In the genomic region with DNA sequence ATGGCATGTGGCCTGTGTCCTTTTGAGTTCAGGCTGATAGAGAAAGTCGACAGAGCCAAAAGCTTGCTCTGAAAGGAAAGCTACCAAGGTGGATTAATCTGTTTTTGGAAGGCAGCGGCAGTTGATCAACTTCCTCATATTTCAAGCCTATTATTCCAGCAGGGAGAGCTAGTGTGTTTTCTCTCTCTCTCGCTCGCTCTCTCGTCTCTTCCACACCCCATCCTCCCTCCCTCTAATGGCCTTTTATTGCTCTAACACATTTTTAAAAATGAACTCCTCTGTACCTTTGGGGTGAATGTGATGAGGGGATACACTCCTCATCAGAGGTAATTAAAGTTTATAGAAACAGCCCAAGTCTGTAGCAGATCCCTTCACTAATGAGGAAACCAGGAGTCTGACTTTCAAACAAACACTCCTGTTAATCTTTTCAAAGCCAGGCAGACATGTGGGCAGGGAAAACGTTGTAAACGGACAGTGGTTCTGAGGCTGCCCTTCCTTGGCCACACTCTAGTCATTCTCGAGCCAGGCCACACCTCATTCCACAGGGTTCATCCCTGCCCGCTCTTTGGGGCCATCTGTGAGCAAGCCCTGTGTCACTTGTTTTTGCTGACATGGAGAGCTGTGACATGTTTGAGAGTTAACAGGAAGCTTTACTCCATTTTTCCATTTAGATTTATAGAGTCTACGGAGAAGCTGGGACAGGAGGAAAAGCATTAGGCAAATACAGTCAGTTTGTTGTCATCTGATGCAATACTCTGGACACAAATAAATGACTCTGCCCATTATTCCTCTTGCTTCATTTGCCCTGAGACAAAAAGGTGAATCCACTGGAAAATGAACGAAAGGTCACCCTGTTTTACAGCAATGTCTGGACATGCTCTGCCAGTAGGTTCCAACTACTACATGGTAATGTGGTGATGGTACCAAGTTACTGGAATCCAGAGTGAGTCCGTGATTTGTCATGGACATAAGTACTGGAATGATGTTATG, we compare ENCODE assay signal across 1 cellular context.
TF ChIP-seq lines count a peak whose summit lies in the region.

No MANE protein-coding gene starts in this region.

TF ChIP-seq in HepG2, 621 proteins besides CTCF, POLR2A, EP300 and RAD21 (continued from another document and continues in another):
- peak; percentile 29; the same call in 1 of the 2 replicates for TF ChIP-seq CREM (IDR thresholded peaks at IDR 0.05)
- TF ChIP-seq CREM (CRISPR knock-in tag; IDR thresholded peaks at IDR 0.05) = no peak
- TF ChIP-seq SALL1 (CRISPR knock-in tag; IDR thresholded peaks at IDR 0.05) = peak; percentile 30; the same call in 1 of the 2 replicates
- TF ChIP-seq AGO1 (IDR thresholded peaks at IDR 0.05; ENCODE audit: low read depth, low read length, poor library complexity, severe bottlenecking) = no peak
- TF ChIP-seq ZFP36 (IDR thresholded peaks at IDR 0.05; ENCODE audit: borderline replicate concordance, low read depth, low read length, partially characterized antibody) = no peak
- no peak for TF ChIP-seq NFRKB (IDR thresholded peaks at IDR 0.05)
- TF ChIP-seq, protein P1, sequence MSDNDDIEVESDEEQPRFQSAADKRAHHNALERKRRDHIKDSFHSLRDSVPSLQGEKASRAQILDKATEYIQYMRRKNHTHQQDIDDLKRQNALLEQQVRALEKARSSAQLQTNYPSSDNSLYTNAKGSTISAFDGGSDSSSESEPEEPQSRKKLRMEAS (IDR thresholded peaks at IDR 0.05) = peak; percentile 28; the same call in 1 of the 2 replicates
- TF ChIP-seq NFE2L2 (IDR thresholded peaks at IDR 0.05; ENCODE audit: low read length) = 0 out of 2 replicates have a peak, but pooled peaks have one; percentile 13
- no peak for TF ChIP-seq NONO (IDR thresholded peaks at IDR 0.05)
- TF ChIP-seq NONO (CRISPR knock-in tag; conservative IDR thresholded peaks at IDR 0.05) = no peak
- TF ChIP-seq, protein P2, sequence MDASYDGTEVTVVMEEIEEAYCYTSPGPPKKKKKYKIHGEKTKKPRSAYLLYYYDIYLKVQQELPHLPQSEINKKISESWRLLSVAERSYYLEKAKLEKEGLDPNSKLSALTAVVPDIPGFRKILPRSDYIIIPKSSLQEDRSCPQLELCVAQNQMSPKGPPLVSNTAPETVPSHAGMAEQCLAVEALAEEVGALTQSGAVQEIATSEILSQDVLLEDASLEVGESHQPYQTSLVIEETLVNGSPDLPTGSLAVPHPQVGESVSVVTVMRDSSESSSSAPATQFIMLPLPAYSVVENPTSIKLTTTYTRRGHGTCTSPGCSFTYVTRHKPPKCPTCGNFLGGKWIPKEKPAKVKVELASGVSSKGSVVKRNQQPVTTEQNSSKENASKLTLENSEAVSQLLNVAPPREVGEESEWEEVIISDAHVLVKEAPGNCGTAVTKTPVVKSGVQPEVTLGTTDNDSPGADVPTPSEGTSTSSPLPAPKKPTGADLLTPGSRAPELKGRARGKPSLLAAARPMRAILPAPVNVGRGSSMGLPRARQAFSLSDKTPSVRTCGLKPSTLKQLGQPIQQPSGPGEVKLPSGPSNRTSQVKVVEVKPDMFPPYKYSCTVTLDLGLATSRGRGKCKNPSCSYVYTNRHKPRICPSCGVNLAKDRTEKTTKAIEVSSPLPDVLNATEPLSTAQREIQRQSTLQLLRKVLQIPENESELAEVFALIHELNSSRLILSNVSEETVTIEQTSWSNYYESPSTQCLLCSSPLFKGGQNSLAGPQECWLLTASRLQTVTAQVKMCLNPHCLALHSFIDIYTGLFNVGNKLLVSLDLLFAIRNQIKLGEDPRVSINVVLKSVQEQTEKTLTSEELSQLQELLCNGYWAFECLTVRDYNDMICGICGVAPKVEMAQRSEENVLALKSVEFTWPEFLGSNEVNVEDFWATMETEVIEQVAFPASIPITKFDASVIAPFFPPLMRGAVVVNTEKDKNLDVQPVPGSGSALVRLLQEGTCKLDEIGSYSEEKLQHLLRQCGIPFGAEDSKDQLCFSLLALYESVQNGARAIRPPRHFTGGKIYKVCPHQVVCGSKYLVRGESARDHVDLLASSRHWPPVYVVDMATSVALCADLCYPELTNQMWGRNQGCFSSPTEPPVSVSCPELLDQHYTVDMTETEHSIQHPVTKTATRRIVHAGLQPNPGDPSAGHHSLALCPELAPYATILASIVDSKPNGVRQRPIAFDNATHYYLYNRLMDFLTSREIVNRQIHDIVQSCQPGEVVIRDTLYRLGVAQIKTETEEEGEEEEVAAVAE (CRISPR knock-in tag; IDR thresholded peaks at IDR 0.05; ENCODE audit: borderline replicate concordance) = no peak
- TF ChIP-seq, protein P3, sequence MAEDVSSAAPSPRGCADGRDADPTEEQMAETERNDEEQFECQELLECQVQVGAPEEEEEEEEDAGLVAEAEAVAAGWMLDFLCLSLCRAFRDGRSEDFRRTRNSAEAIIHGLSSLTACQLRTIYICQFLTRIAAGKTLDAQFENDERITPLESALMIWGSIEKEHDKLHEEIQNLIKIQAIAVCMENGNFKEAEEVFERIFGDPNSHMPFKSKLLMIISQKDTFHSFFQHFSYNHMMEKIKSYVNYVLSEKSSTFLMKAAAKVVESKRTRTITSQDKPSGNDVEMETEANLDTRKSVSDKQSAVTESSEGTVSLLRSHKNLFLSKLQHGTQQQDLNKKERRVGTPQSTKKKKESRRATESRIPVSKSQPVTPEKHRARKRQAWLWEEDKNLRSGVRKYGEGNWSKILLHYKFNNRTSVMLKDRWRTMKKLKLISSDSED (CRISPR knock-in tag; IDR thresholded peaks at IDR 0.05) = no peak
- TF ChIP-seq, protein P4, sequence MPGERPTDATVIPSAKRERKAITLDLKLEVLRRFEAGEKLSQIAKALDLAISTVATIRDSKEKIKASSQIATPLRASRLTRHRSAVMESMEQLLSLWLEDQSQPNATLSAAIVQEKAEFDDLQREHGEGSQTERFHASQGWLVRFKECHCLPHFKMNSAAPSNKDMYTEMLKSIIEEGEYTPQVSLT (CRISPR knock-in tag; IDR thresholded peaks at IDR 0.05; ENCODE audit: borderline replicate concordance, low read depth) = no peak
- TF ChIP-seq ZMYM4 (CRISPR knock-in tag; IDR thresholded peaks at IDR 0.05) = 0 out of 2 replicates have a peak, but pooled peaks have one; percentile 21
- TF ChIP-seq RARA (CRISPR knock-in tag; IDR thresholded peaks at IDR 0.05) = peak; percentile 59
- TF ChIP-seq, protein P5, sequence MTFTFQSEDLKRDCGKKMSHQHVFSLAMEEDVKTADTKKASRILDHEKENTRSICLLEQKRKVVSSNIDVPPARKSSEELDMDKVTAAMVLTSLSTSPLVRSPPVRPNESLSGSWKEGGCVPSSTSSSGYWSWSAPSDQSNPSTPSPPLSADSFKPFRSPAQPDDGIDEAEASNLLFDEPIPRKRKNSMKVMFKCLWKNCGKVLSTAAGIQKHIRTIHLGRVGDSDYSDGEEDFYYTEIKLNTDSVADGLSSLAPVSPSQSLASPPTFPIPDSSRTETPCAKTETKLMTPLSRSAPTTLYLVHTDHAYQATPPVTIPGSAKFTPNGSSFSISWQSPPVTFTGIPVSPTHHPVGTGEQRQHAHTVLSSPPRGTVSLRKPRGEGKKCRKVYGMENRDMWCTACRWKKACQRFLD (CRISPR knock-in tag; IDR thresholded peaks at IDR 0.05; ENCODE audit: borderline replicate concordance) = no peak
- 0 out of 2 replicates have a peak, but pooled peaks have one; percentile 28 for TF ChIP-seq TBX2 (CRISPR knock-in tag; IDR thresholded peaks at IDR 0.05; ENCODE audit: borderline replicate concordance)
- TF ChIP-seq, protein P6, sequence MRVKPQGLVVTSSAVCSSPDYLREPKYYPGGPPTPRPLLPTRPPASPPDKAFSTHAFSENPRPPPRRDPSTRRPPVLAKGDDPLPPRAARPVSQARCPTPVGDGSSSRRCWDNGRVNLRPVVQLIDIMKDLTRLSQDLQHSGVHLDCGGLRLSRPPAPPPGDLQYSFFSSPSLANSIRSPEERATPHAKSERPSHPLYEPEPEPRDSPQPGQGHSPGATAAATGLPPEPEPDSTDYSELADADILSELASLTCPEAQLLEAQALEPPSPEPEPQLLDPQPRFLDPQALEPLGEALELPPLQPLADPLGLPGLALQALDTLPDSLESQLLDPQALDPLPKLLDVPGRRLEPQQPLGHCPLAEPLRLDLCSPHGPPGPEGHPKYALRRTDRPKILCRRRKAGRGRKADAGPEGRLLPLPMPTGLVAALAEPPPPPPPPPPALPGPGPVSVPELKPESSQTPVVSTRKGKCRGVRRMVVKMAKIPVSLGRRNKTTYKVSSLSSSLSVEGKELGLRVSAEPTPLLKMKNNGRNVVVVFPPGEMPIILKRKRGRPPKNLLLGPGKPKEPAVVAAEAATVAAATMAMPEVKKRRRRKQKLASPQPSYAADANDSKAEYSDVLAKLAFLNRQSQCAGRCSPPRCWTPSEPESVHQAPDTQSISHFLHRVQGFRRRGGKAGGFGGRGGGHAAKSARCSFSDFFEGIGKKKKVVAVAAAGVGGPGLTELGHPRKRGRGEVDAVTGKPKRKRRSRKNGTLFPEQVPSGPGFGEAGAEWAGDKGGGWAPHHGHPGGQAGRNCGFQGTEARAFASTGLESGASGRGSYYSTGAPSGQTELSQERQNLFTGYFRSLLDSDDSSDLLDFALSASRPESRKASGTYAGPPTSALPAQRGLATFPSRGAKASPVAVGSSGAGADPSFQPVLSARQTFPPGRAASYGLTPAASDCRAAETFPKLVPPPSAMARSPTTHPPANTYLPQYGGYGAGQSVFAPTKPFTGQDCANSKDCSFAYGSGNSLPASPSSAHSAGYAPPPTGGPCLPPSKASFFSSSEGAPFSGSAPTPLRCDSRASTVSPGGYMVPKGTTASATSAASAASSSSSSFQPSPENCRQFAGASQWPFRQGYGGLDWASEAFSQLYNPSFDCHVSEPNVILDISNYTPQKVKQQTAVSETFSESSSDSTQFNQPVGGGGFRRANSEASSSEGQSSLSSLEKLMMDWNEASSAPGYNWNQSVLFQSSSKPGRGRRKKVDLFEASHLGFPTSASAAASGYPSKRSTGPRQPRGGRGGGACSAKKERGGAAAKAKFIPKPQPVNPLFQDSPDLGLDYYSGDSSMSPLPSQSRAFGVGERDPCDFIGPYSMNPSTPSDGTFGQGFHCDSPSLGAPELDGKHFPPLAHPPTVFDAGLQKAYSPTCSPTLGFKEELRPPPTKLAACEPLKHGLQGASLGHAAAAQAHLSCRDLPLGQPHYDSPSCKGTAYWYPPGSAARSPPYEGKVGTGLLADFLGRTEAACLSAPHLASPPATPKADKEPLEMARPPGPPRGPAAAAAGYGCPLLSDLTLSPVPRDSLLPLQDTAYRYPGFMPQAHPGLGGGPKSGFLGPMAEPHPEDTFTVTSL (CRISPR knock-in tag; IDR thresholded peaks at IDR 0.05; ENCODE audit: borderline replicate concordance) = peak; percentile 43; the same call in 1 of the 2 replicates
- TF ChIP-seq NBN (conservative IDR thresholded peaks at IDR 0.05) = no peak
- TF ChIP-seq, protein P7, sequence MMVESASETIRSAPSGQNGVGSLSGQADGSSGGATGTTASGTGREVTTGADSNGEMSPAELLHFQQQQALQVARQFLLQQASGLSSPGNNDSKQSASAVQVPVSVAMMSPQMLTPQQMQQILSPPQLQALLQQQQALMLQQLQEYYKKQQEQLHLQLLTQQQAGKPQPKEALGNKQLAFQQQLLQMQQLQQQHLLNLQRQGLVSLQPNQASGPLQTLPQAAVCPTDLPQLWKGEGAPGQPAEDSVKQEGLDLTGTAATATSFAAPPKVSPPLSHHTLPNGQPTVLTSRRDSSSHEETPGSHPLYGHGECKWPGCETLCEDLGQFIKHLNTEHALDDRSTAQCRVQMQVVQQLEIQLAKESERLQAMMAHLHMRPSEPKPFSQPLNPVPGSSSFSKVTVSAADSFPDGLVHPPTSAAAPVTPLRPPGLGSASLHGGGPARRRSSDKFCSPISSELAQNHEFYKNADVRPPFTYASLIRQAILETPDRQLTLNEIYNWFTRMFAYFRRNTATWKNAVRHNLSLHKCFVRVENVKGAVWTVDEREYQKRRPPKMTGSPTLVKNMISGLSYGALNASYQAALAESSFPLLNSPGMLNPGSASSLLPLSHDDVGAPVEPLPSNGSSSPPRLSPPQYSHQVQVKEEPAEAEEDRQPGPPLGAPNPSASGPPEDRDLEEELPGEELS (CRISPR knock-in tag; IDR thresholded peaks at IDR 0.05) = peak; percentile 58; the same call in 1 of the 2 replicates
- no peak for TF ChIP-seq ZSCAN9 (CRISPR knock-in tag; IDR thresholded peaks at IDR 0.05; ENCODE audit: borderline replicate concordance)
- no peak for TF ChIP-seq TARDBP (CRISPR knock-in tag; IDR thresholded peaks at IDR 0.05)
- 0 out of 2 replicates have a peak, but pooled peaks have one; percentile 4 for TF ChIP-seq TCF7 (IDR thresholded peaks at IDR 0.05; ENCODE audit: low read depth)
- peak; percentile 90 for TF ChIP-seq CEBPG (CRISPR knock-in tag; IDR thresholded peaks at IDR 0.05)
- TF ChIP-seq, protein P8, sequence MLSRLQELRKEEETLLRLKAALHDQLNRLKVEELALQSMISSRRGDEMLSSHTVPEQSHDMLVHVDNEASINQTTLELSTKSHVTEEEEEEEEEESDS (CRISPR knock-in tag; IDR thresholded peaks at IDR 0.05; ENCODE audit: borderline replicate concordance) = no peak
- no peak for TF ChIP-seq TCF12 (IDR thresholded peaks at IDR 0.05)
- TF ChIP-seq TCF12 (CRISPR knock-in tag; IDR thresholded peaks at IDR 0.05) = no peak
- TF ChIP-seq, protein P9, sequence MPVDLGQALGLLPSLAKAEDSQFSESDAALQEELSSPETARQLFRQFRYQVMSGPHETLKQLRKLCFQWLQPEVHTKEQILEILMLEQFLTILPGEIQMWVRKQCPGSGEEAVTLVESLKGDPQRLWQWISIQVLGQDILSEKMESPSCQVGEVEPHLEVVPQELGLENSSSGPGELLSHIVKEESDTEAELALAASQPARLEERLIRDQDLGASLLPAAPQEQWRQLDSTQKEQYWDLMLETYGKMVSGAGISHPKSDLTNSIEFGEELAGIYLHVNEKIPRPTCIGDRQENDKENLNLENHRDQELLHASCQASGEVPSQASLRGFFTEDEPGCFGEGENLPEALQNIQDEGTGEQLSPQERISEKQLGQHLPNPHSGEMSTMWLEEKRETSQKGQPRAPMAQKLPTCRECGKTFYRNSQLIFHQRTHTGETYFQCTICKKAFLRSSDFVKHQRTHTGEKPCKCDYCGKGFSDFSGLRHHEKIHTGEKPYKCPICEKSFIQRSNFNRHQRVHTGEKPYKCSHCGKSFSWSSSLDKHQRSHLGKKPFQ (CRISPR knock-in tag; IDR thresholded peaks at IDR 0.05; ENCODE audit: insufficient replicate concordance) = peak; percentile 43
- no peak for TF ChIP-seq ZNF343 (CRISPR knock-in tag; IDR thresholded peaks at IDR 0.05)
- 0 out of 2 replicates have a peak, but pooled peaks have one; percentile 21 for TF ChIP-seq ZFP90 (CRISPR knock-in tag; IDR thresholded peaks at IDR 0.05; ENCODE audit: borderline replicate concordance)
- TF ChIP-seq ZNF563 (CRISPR knock-in tag; IDR thresholded peaks at IDR 0.05) = no peak
- TF ChIP-seq ZEB1 (IDR thresholded peaks at IDR 0.05; ENCODE audit: insufficient replicate concordance, low read depth) = no peak
- TF ChIP-seq, protein P10, sequence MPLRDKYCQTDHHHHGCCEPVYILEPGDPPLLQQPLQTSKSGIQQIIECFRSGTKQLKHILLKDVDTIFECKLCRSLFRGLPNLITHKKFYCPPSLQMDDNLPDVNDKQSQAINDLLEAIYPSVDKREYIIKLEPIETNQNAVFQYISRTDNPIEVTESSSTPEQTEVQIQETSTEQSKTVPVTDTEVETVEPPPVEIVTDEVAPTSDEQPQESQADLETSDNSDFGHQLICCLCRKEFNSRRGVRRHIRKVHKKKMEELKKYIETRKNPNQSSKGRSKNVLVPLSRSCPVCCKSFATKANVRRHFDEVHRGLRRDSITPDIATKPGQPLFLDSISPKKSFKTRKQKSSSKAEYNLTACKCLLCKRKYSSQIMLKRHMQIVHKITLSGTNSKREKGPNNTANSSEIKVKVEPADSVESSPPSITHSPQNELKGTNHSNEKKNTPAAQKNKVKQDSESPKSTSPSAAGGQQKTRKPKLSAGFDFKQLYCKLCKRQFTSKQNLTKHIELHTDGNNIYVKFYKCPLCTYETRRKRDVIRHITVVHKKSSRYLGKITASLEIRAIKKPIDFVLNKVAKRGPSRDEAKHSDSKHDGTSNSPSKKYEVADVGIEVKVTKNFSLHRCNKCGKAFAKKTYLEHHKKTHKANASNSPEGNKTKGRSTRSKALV (CRISPR knock-in tag; IDR thresholded peaks at IDR 0.05) = 0 out of 2 replicates have a peak, but pooled peaks have one; percentile 18
